ENCODE assay signal across 8 cellular contexts in genomic region chr11:133956650-133957633, GRCh38. TPM values are rescaled to one million over a fixed set of nuclear protein-coding genes. Genes with fewer than 3 reads are reported as not detected.
DNase-seq lines count a peak whose midpoint lies in the region; ATAC-seq and TF ChIP-seq lines count a peak whose summit lies in the region.

Gene IGSF9B, minus strand, starts transcription at chr11:133956968. Its CDS starts 214 bp downstream, at chr11:133956754.

- peak within 1 kb of the TSS; percentile 99 for H3K4me3 ChIP-seq in naive thymus-derived CD4-positive, alpha-beta T cell (ENCODE audit: low read length)

- peak; percentile 55 to 69 for DNase-seq in AML-193 (lab: John Stamatoyannopoulos, UW)
- DNase-seq in NCI-H82 treated with DMSO at 0.1 percent for 48 hours (lab: John Stamatoyannopoulos, UW; ENCODE audit: unreplicated experiment), result peak; percentile 43
- peak; percentile 92 for DNase-seq in activated T-helper 1 cell treated with anti-CD3 and anti-CD28 coated beads, Interleukin-12 subunit alpha, Interleukin-12 subunit beta, Interleukin-2, Interleukin-4 antibody, amounts not matched to agents 30 ng/mL and 10 ng/mL and 1 ng/mL, durations not matched to agents 14 hours and 24 hours and 36 hours (ENCODE audit: low spot score)
- peak; percentile 14 for DNase-seq in fibroblast of gingiva (ENCODE audit: low read depth)
- peak; percentile 87 to 97 (median 92) for DNase-seq in naive thymus-derived CD4-positive, alpha-beta T cell

- intact Hi-C loops in activated T-helper 1 cell treated with anti-CD3 and anti-CD28 coated beads, Interleukin-12 subunit alpha, Interleukin-12 subunit beta, Interleukin-2, Interleukin-4 antibody, amounts not matched to agents 30 ng/mL and 10 ng/mL and 1 ng/mL, durations not matched to agents 14 hours and 24 hours and 36 hours (cut with micrococcal nuclease), result loop anchor here (1.0 to 5.0 kb wide), 6 partner anchors 10 to 375 kb away; partner anchors contain the start of genes GLB1L2 and VPS26B
- intact Hi-C loops in naive thymus-derived CD4-positive, alpha-beta T cell (cut with micrococcal nuclease), result loop anchor here (1.0 to 5.0 kb wide), 10 partner anchors 10 to 375 kb away; partner anchors contain the start of genes VPS26B (in 2 of the 2), GLB1L2 (in 1 of the 2) and GLB1L3 (in 1 of the 2)

- POLR2A ChIA-PET in naive thymus-derived CD4-positive, alpha-beta T cell (lab: Charles Lee), result interaction anchor here (0.6 to 2.6 kb wide), 7 partner anchors 10 to 82 kb away, joined by 3 to 14 read pairs (median 5); no protein-coding TSS in a partner anchor

- H3K4me3 Mint-ChIP-seq in activated T-helper 1 cell treated with anti-CD3 and anti-CD28 coated beads, Interleukin-12 subunit alpha, Interleukin-12 subunit beta, Interleukin-2, Interleukin-4 antibody, amounts not matched to agents 30 ng/mL and 10 ng/mL and 1 ng/mL, durations not matched to agents 14 hours and 24 hours and 36 hours, result peak within 1 kb of the TSS; percentile 88
- peak within 1 kb of the TSS; percentile 89 to 96 (median 92) for H3K4me3 Mint-ChIP-seq in naive thymus-derived CD4-positive, alpha-beta T cell
- H3K4me3 Mint-ChIP-seq in stimulated activated memory B cell treated with anti-CD40 and anti-IgM and Interleukin-4, amounts not matched to agents 10 μg/mL and 1 μg/mL and 100 μg/mL, for 72 hours, result peak within 1 kb of the TSS; percentile 72

- ATAC-seq in HG03378 (IDR thresholded peaks at IDR 0.05; ENCODE audit: unreplicated experiment), result peak; percentile 94
- ATAC-seq in naive thymus-derived CD4-positive, alpha-beta T cell, result peak; percentile 97
- peak; percentile 94 for ATAC-seq in stimulated activated memory B cell treated with anti-CD40 and anti-IgM and Interleukin-4, amounts not matched to agents 10 μg/mL and 1 μg/mL and 100 μg/mL, for 72 hours

- peaks cover 11% of the 10 kb centered on the region for H3K36me3 Mint-ChIP-seq in activated T-helper 1 cell treated with anti-CD3 and anti-CD28 coated beads, Interleukin-12 subunit alpha, Interleukin-12 subunit beta, Interleukin-2, Interleukin-4 antibody, amounts not matched to agents 30 ng/mL and 10 ng/mL and 1 ng/mL, durations not matched to agents 14 hours and 24 hours and 36 hours (ENCODE audit: low read depth)
- peaks cover 0 to 9% (median 0%) of the 10 kb centered on the region in 5 donors for H3K36me3 Mint-ChIP-seq in naive thymus-derived CD4-positive, alpha-beta T cell
- H3K36me3 Mint-ChIP-seq in stimulated activated memory B cell treated with anti-CD40 and anti-IgM and Interleukin-4, amounts not matched to agents 10 μg/mL and 1 μg/mL and 100 μg/mL, for 72 hours, result no peaks in the 10 kb centered on the region

- H3K4me1 Mint-ChIP-seq in activated T-helper 1 cell treated with anti-CD3 and anti-CD28 coated beads, Interleukin-12 subunit alpha, Interleukin-12 subunit beta, Interleukin-2, Interleukin-4 antibody, amounts not matched to agents 30 ng/mL and 10 ng/mL and 1 ng/mL, durations not matched to agents 14 hours and 24 hours and 36 hours (ENCODE audit: low read depth), result peaks cover 47% of the 10 kb centered on the region
- peaks cover 29 to 52% (median 43%) of the 10 kb centered on the region in 7 donors for H3K4me1 Mint-ChIP-seq in naive thymus-derived CD4-positive, alpha-beta T cell
- peaks cover 18% of the 10 kb centered on the region for H3K4me1 Mint-ChIP-seq in stimulated activated memory B cell treated with anti-CD40 and anti-IgM and Interleukin-4, amounts not matched to agents 10 μg/mL and 1 μg/mL and 100 μg/mL, for 72 hours

- H3K27me3 ChIP-seq in naive thymus-derived CD4-positive, alpha-beta T cell (ENCODE audit: control insufficient read depth in 2 of 2, insufficient read depth in 2 of 2, low read length in 2 of 2), result no peaks in the 10 kb centered on the region

- no peaks in the 10 kb centered on the region for H3K9me3 Mint-ChIP-seq in activated T-helper 1 cell treated with anti-CD3 and anti-CD28 coated beads, Interleukin-12 subunit alpha, Interleukin-12 subunit beta, Interleukin-2, Interleukin-4 antibody, amounts not matched to agents 30 ng/mL and 10 ng/mL and 1 ng/mL, durations not matched to agents 14 hours and 24 hours and 36 hours
- H3K9me3 Mint-ChIP-seq in naive thymus-derived CD4-positive, alpha-beta T cell, result no peaks in the 10 kb centered on the region
- H3K9me3 Mint-ChIP-seq in stimulated activated memory B cell treated with anti-CD40 and anti-IgM and Interleukin-4, amounts not matched to agents 10 μg/mL and 1 μg/mL and 100 μg/mL, for 72 hours, result no peaks in the 10 kb centered on the region

- peak within 1 kb of the TSS; percentile 75 for H3K27ac ChIP-seq in naive thymus-derived CD4-positive, alpha-beta T cell (ENCODE audit: low read depth, low read length)

- peak; percentile 25 for TF ChIP-seq POLR2A in GM19099 (IDR thresholded peaks at IDR 0.05; ENCODE audit: extremely low read depth, insufficient read length, low read depth)

- H3K27ac Mint-ChIP-seq in activated T-helper 1 cell treated with anti-CD3 and anti-CD28 coated beads, Interleukin-12 subunit alpha, Interleukin-12 subunit beta, Interleukin-2, Interleukin-4 antibody, amounts not matched to agents 30 ng/mL and 10 ng/mL and 1 ng/mL, durations not matched to agents 14 hours and 24 hours and 36 hours, result peak within 1 kb of the TSS; percentile 89
- peak within 1 kb of the TSS; percentile 48 to 91 (median 88) for H3K27ac Mint-ChIP-seq in naive thymus-derived CD4-positive, alpha-beta T cell
- peak within 1 kb of the TSS; percentile 52 for H3K27ac Mint-ChIP-seq in stimulated activated memory B cell treated with anti-CD40 and anti-IgM and Interleukin-4, amounts not matched to agents 10 μg/mL and 1 μg/mL and 100 μg/mL, for 72 hours

- H3K4me1 ChIP-seq in naive thymus-derived CD4-positive, alpha-beta T cell (ENCODE audit: control insufficient read depth in 2 of 2, insufficient read depth in 2 of 2, low read length in 2 of 2), result peaks cover 11 to 27% of the 10 kb centered on the region in 2 donors

- no peaks in the 10 kb centered on the region for H3K36me3 ChIP-seq in naive thymus-derived CD4-positive, alpha-beta T cell (ENCODE audit: control insufficient read depth in 2 of 3, insufficient read depth in 3 of 3, low read length in 3 of 3)

- no peaks in the 10 kb centered on the region for H3K9me3 ChIP-seq in naive thymus-derived CD4-positive, alpha-beta T cell (ENCODE audit: control insufficient read depth in 2 of 3, low read length in 3 of 3)

- CTCF ChIA-PET in naive thymus-derived CD4-positive, alpha-beta T cell (lab: Charles Lee), result interaction anchor here (1.2 kb wide), 1 partner anchor 10 kb away, joined by 8 read pairs; no protein-coding TSS in a partner anchor

- H3K27me3 Mint-ChIP-seq in activated T-helper 1 cell treated with anti-CD3 and anti-CD28 coated beads, Interleukin-12 subunit alpha, Interleukin-12 subunit beta, Interleukin-2, Interleukin-4 antibody, amounts not matched to agents 30 ng/mL and 10 ng/mL and 1 ng/mL, durations not matched to agents 14 hours and 24 hours and 36 hours (ENCODE audit: insufficient read depth), result peaks cover 17% of the 10 kb centered on the region
- peaks cover 7 to 24% (median 16%) of the 10 kb centered on the region in 5 donors for H3K27me3 Mint-ChIP-seq in naive thymus-derived CD4-positive, alpha-beta T cell
- H3K27me3 Mint-ChIP-seq in stimulated activated memory B cell treated with anti-CD40 and anti-IgM and Interleukin-4, amounts not matched to agents 10 μg/mL and 1 μg/mL and 100 μg/mL, for 72 hours, result peaks cover 59% of the 10 kb centered on the region

RNA-seq across cellular contexts. Expression of gene IGSF9B, which starts in this region (rescaled TPM):
- 73.6 and 77.2 TPM in 2 replicates for total RNA-seq in activated T-helper 1 cell treated with anti-CD3 and anti-CD28 coated beads, Interleukin-12 subunit alpha, Interleukin-12 subunit beta, Interleukin-2, Interleukin-4 antibody, amounts not matched to agents 30 ng/mL and 10 ng/mL and 1 ng/mL, durations not matched to agents 14 hours and 24 hours and 36 hours
- total RNA-seq in naive thymus-derived CD4-positive, alpha-beta T cell, result 100 to 1,000 TPM in 1 of 5 experiments, 10 to 100 TPM in 4; 17.6 to 155 (median 24.1) TPM
- polyA plus RNA-seq in naive thymus-derived CD4-positive, alpha-beta T cell, result 1 to 10 TPM; 1.2 to 2.3 TPM

Comparison
In these comparisons a context has a peak if more than half of its experiments do, and no peak if none do; other contexts are left out.
1. Peak in every context shown above with its lines: DNase-seq, ATAC-seq, H3K4me3 ChIP-seq and H3K27ac ChIP-seq.
2. DNase-seq: peak in every context shown above with its lines; median percentile 92 in activated T-helper 1 cell treated with anti-CD3 and anti-CD28 coated beads, Interleukin-12 subunit alpha, Interleukin-12 subunit beta, Interleukin-2, Interleukin-4 antibody, amounts not matched to agents 30 ng/mL and 10 ng/mL and 1 ng/mL, durations not matched to agents 14 hours and 24 hours and 36 hours; 92 in naive thymus-derived CD4-positive, alpha-beta T cell; 62 in AML-193; 43 in NCI-H82 treated with DMSO at 0.1 percent for 48 hours; 14 in fibroblast of gingiva.